Comparison of ENCODE assay signal across 8 cellular contexts in the genomic region with DNA sequence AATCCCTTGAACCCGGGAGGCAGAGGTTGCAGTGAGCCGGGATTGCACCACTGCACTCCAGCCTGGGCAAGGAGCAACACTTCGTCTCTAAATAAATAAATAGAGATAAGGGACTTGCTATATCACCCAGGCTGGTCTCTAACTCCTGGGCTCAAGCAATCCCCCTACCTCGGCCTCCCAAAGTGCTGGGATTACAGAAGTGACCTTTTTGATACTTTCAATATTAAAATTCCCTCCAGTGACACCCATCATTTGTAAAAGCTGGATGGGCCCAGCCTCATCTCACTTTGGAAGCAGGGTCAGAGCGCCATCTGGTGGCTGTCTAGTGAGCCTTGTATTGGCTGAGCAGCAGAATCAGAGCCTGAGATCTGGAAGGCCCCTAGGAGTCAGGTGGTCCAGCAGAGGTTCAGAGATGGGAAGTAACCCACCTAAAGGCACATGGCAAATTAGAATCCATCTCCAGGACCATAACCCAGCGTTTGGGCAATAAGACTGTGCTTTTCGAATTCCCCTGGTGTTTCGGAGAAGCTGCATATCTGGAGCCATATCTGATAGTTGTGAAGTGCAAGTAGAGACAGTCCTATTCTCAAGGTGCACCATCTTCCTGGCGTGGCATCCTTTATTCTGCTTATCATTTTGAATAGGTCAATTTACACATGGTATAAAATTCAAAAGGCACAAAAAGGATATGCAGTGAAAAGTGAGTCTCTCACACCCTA. TPM values are rescaled to one million over a fixed set of nuclear protein-coding genes. Genes with fewer than 3 reads are reported as not detected.
DNase-seq lines count a peak whose midpoint lies in the region; ATAC-seq, FAIRE-seq and TF ChIP-seq lines count a peak whose summit lies in the region.

No MANE protein-coding gene starts in this region.

- intact Hi-C loops in A673 (cut with micrococcal nuclease; ENCODE audit: unreplicated experiment) = loop anchor here (1.0 kb wide), 1 partner anchor 140 kb away; no protein-coding TSS in a partner anchor

- CTCF ChIA-PET in A673 (lab: Charles Lee) = interaction anchor here (0.6 to 2.0 kb wide), 4 partner anchors 140 to 323 kb away, joined by 4 to 22 read pairs (median 8); no protein-coding TSS in a partner anchor

- no peak overlapping the region for H3K9ac ChIP-seq in astrocyte (ENCODE audit: low read length)

- H3K36me3 Mint-ChIP-seq in astrocyte (ENCODE audit: low read depth, unreplicated experiment) = no peaks in the 10 kb centered on the region

- H3K4me1 Mint-ChIP-seq in astrocyte (ENCODE audit: low read depth, unreplicated experiment) = peaks cover 6% of the 10 kb centered on the region

- TF ChIP-seq CTCF in A673 (conservative IDR thresholded peaks at IDR 0.05; ENCODE audit: low read depth, low read length) = peak; percentile 93
- peak; percentile 91 for TF ChIP-seq CTCF in astrocyte (IDR thresholded peaks at IDR 0.05; ENCODE audit: insufficient read depth, low read depth, low read length)
- TF ChIP-seq CTCF in hepatocyte (IDR thresholded peaks at IDR 0.05; ENCODE audit: poor library complexity) = peak; percentile 97

- H3K4me1 ChIP-seq in A673 (ENCODE audit: insufficient read depth, low read length, poor library complexity, severe bottlenecking) (peaks cover 14% of the 10 kb centered on the region), astrocyte (ENCODE audit: insufficient read depth, low read length) (no peaks in the 10 kb centered on the region), hepatocyte (ENCODE audit: insufficient read depth) (peaks cover 18% of the 10 kb centered on the region)

- POLR2A ChIA-PET in A673 (lab: Charles Lee; ENCODE audit: low non-redundant PET) = no interaction called here

- H3K27ac ChIP-seq in A673 (ENCODE audit: low read depth, low read length, poor library complexity, severe bottlenecking) (no peak overlapping the region), astrocyte (ENCODE audit: low read depth, low read length) (no peak overlapping the region), hepatocyte (no peak overlapping the region)

- DNase-seq in A673 (ENCODE audit: low spot score) (peak; percentile 86), GM19239 (ENCODE audit: insufficient read length, low spot score) (peak; percentile 74), NCI-H1694 (lab: John Stamatoyannopoulos, UW) (peak; percentile 88), T-helper 22 cell (ENCODE audit: low read depth) (peak; percentile 30), astrocyte (ENCODE audit: low read depth) (peak; percentile 39), hepatocyte (ENCODE audit: low spot score) (peak; percentile 89), skeletal muscle cell (ENCODE audit: low read depth) (peak; percentile 27)

- no peak overlapping the region for H3K27ac Mint-ChIP-seq in astrocyte (ENCODE audit: unreplicated experiment)

- H3K79me2 ChIP-seq in astrocyte (ENCODE audit: insufficient read depth, low read length) = no peaks in the 10 kb centered on the region
- no peaks in the 10 kb centered on the region for H3K79me2 ChIP-seq in hepatocyte

- no peaks in the 10 kb centered on the region for H3K9me3 ChIP-seq in A673 (ENCODE audit: low read depth, low read length, poor library complexity, severe bottlenecking)
- no peaks in the 10 kb centered on the region for H3K9me3 ChIP-seq in astrocyte (ENCODE audit: insufficient read depth, low read depth, low read length)
- H3K9me3 ChIP-seq in hepatocyte (ENCODE audit: low read depth) = no peaks in the 10 kb centered on the region

- no peak overlapping the region for H3K4me3 Mint-ChIP-seq in astrocyte (ENCODE audit: unreplicated experiment)

- BruUV-seq in A673 (replicated peaks; lab: Mats Ljungman, UMichigan) = no TSS peak

- H3K36me3 ChIP-seq in A673 (ENCODE audit: insufficient read depth, low read length, poor library complexity, severe bottlenecking) = no peaks in the 10 kb centered on the region
- H3K36me3 ChIP-seq in astrocyte (ENCODE audit: insufficient read depth, low read length) = no peaks in the 10 kb centered on the region
- H3K36me3 ChIP-seq in hepatocyte (replicated peaks; ENCODE audit: insufficient read depth, low read depth) = no peaks in the 10 kb centered on the region

- FAIRE-seq in GM19239 (lab: Jason Lieb, UNC) (peak; percentile 79), astrocyte (lab: Jason Lieb, UNC) (no peak)

- 28% methylated on average over 9 of the region's 9 CpGs for WGBS in hepatocyte (ENCODE audit: low lambda C conversion rate, missing lambda C conversion rate)

- H4K20me1 ChIP-seq in astrocyte (ENCODE audit: insufficient read depth, low read length) = no peaks in the 10 kb centered on the region
- no peaks in the 10 kb centered on the region for H4K20me1 ChIP-seq in hepatocyte (ENCODE audit: insufficient read depth, poor library complexity, severe bottlenecking)

- no peaks in the 10 kb centered on the region for H3K9me3 Mint-ChIP-seq in astrocyte (ENCODE audit: unreplicated experiment)

- H3K4me2 ChIP-seq in astrocyte (ENCODE audit: low read length) (no peak overlapping the region), hepatocyte (no peak overlapping the region)

- H3K27me3 Mint-ChIP-seq in astrocyte (ENCODE audit: low read depth, unreplicated experiment) = peaks cover 33% of the 10 kb centered on the region

- no peaks in the 10 kb centered on the region for H3K9me2 ChIP-seq in hepatocyte (replicated peaks; ENCODE audit: insufficient read depth)

- H3K27me3 ChIP-seq in A673 (replicated peaks; ENCODE audit: insufficient read depth, low read depth, low read length, poor library complexity) (no peaks in the 10 kb centered on the region), astrocyte (ENCODE audit: insufficient read depth, low read length) (no peaks in the 10 kb centered on the region), hepatocyte (no peaks in the 10 kb centered on the region)

- H3K4me3 ChIP-seq in A673 (ENCODE audit: low read depth, low read length, poor library complexity, severe bottlenecking) (no peak overlapping the region), astrocyte (ENCODE audit: insufficient read depth, low read depth, low read length) (no peak overlapping the region), hepatocyte (no peak overlapping the region), skeletal muscle cell (ENCODE audit: low read depth, low read length) (no peak overlapping the region)

- H2AFZ ChIP-seq in astrocyte (ENCODE audit: low read depth, low read length) (no peak overlapping the region), hepatocyte (no peak overlapping the region)

- no peak for ATAC-seq in GM19395 (IDR thresholded peaks at IDR 0.05; ENCODE audit: unreplicated experiment)

RNA-seq across cellular contexts. Expression of a gene that starts 18.3 kb away (rescaled TPM):
- total RNA-seq in A673 (2021) (32.8 and 33.2 TPM in 2 replicates), astrocyte (41.9 and 42.5 TPM in 2 replicates), hepatocyte (30.2 and 40.7 TPM in 2 replicates)
- 16.6 and 18.3 TPM in 2 replicates for polyA plus RNA-seq in hepatocyte

RNA-seq across cellular contexts. Expression of a gene that starts 40.1 kb away (rescaled TPM):
- 59.2 and 66.3 TPM in 2 replicates for total RNA-seq in A673 (2021)
- total RNA-seq in astrocyte = 0.75 and 2.7 TPM in 2 replicates
- total RNA-seq in hepatocyte = 1.7 and 3.1 TPM in 2 replicates
- polyA plus RNA-seq in hepatocyte = 5.5 and 5.6 TPM in 2 replicates

RNA-seq across cellular contexts. Expression of a gene that starts 53.2 kb away (rescaled TPM):
- total RNA-seq in A673 (2021) (0.13 and 0.31 TPM in 2 replicates), astrocyte (1.9 and 2.3 TPM in 2 replicates), hepatocyte (9.4 and 10.5 TPM in 2 replicates)
- 8.2 and 9.0 TPM in 2 replicates for polyA plus RNA-seq in hepatocyte

Comparison
In these comparisons a context has a peak if more than half of its experiments do, and no peak if none do; other contexts are left out.
1. DNase-seq: peak in every context shown above with its lines; median percentile 89 in hepatocyte; 88 in NCI-H1694; 86 in A673; 74 in GM19239; 39 in astrocyte; 30 in T-helper 22 cell; 27 in skeletal muscle cell.
2. RNA of a gene that starts 40.1 kb away (total RNA-seq): 59.2 to 66.3 TPM in A673; 0.75 to 2.7 TPM in astrocyte and 1.7 to 3.1 TPM in hepatocyte; every median in the first group is over 10 times any median in the second.
3. Peak in every context shown above with its lines, with median percentiles within 50 percentile points of each other: CTCF ChIP-seq.